1 cellular context compared by ENCODE assay signal in genomic region chr2:96868555-96869280, GRCh38.
TF ChIP-seq lines count a peak whose summit lies in the region.

No MANE protein-coding gene starts in this region.

TF ChIP-seq in GM12878, 131 proteins besides CTCF, POLR2A, EP300 and RAD21 (continued from another document and continues in another):
- 0 out of 2 replicates have a peak, but pooled peaks have one; percentile 4 for TF ChIP-seq NBN (IDR thresholded peaks at IDR 0.05)
- no peak for TF ChIP-seq SUPT20H (IDR thresholded peaks at IDR 0.05; ENCODE audit: borderline replicate concordance, control insufficient read depth, low read depth, low read length)
- no peak for TF ChIP-seq PAX8 (IDR thresholded peaks at IDR 0.05)
- TF ChIP-seq PML (IDR thresholded peaks at IDR 0.05; ENCODE audit: low read length) = 0 out of 2 replicates have a peak, but pooled peaks have one; percentile 48
- peak; percentile 56 for TF ChIP-seq HDAC6 (IDR thresholded peaks at IDR 0.05; ENCODE audit: unreplicated experiment)
- TF ChIP-seq IKZF1 (conservative IDR thresholded peaks at IDR 0.05) = peak; percentile 72
- 0 out of 2 replicates have a peak, but pooled peaks have one; percentile 55 for TF ChIP-seq POLR2AphosphoS2 (IDR thresholded peaks at IDR 0.05; ENCODE audit: low read depth, low read length)
- no peak for TF ChIP-seq MYB (IDR thresholded peaks at IDR 0.05; ENCODE audit: borderline replicate concordance, low read depth, low read length)
- TF ChIP-seq HDAC2 (IDR thresholded peaks at IDR 0.05) = no peak
- TF ChIP-seq NR2F1 (conservative IDR thresholded peaks at IDR 0.05) = no peak; the same call in 1 of the 2 replicates
- TF ChIP-seq ZBED1 (IDR thresholded peaks at IDR 0.05; ENCODE audit: borderline replicate concordance) = no peak
- TF ChIP-seq ZNF384 (IDR thresholded peaks at IDR 0.05; ENCODE audit: borderline replicate concordance, low read depth, low read length) = no peak
- TF ChIP-seq CUX1 (IDR thresholded peaks at IDR 0.05; ENCODE audit: insufficient replicate concordance, low read depth, low read length) = no peak
- TF ChIP-seq PAX5 (IDR thresholded peaks at IDR 0.05; ENCODE audit: borderline replicate concordance, low read depth, low read length) = no peak
- TF ChIP-seq SP1 (IDR thresholded peaks at IDR 0.05; ENCODE audit: low read depth, low read length) = no peak
- no peak for TF ChIP-seq HSF1 (IDR thresholded peaks at IDR 0.05; ENCODE audit: low read depth, low read length)
- no peak for TF ChIP-seq MLLT1 (IDR thresholded peaks at IDR 0.05)
- no peak for TF ChIP-seq DPF2 (IDR thresholded peaks at IDR 0.05)
- no peak for TF ChIP-seq HDGF (IDR thresholded peaks at IDR 0.05)
- TF ChIP-seq GATAD2B (conservative IDR thresholded peaks at IDR 0.05; ENCODE audit: low read depth) = peak; percentile 55
- TF ChIP-seq MYC (IDR thresholded peaks at IDR 0.05; ENCODE audit: insufficient read depth, insufficient read length, insufficient replicate concordance, low read length, severe bottlenecking) = no peak
- no peak for TF ChIP-seq USF2 (IDR thresholded peaks at IDR 0.05; ENCODE audit: borderline replicate concordance, low read depth, low read length)
- TF ChIP-seq CHD4 (IDR thresholded peaks at IDR 0.05) = no peak
- TF ChIP-seq SRF (IDR thresholded peaks at IDR 0.05; ENCODE audit: low read depth in 2 of 2, low read length in 2 of 2) = 0 out of 4 replicates have a peak, but pooled peaks of 1 of the 2 experiments have one; percentile 8
- no peak for TF ChIP-seq SMAD1 (IDR thresholded peaks at IDR 0.05; ENCODE audit: low read depth, partially characterized antibody)
- peak; percentile 50 for TF ChIP-seq NKRF (conservative IDR thresholded peaks at IDR 0.05)
- no peak for TF ChIP-seq NFIC (IDR thresholded peaks at IDR 0.05; ENCODE audit: low read depth, low read length)
- no peak for TF ChIP-seq CEBPZ (IDR thresholded peaks at IDR 0.05; ENCODE audit: low read depth, low read length)
- no peak for TF ChIP-seq TAF1 (IDR thresholded peaks at IDR 0.05; ENCODE audit: borderline replicate concordance, low read depth, low read length)
- no peak for TF ChIP-seq BMI1 (IDR thresholded peaks at IDR 0.05; ENCODE audit: borderline replicate concordance)
- 0 out of 2 replicates have a peak, but pooled peaks have one; percentile 4 for TF ChIP-seq PKNOX1 (IDR thresholded peaks at IDR 0.05)
- no peak for TF ChIP-seq ATF2 (IDR thresholded peaks at IDR 0.05; ENCODE audit: low read length)
- TF ChIP-seq TARDBP (IDR thresholded peaks at IDR 0.05; ENCODE audit: borderline replicate concordance) = no peak
- peak in 1 of 2 experiments; percentile 59; a peak in 1 of 3 replicates for TF ChIP-seq EGR1 (IDR thresholded peaks at IDR 0.05; ENCODE audit: borderline replicate concordance in 1 of 2, low read depth in 2 of 2, low read length in 2 of 2)
- TF ChIP-seq ELK1 (IDR thresholded peaks at IDR 0.05; ENCODE audit: low read depth, low read length) = no peak
- TF ChIP-seq E2F8 (IDR thresholded peaks at IDR 0.05; ENCODE audit: low read depth, partially characterized antibody) = no peak
